In genomic region chr1:7975212-7975865, GRCh38 we compare ENCODE assay signal across 8 cellular contexts. TPM values are rescaled to one million over a fixed set of nuclear protein-coding genes. Genes with fewer than 3 reads are reported as not detected.
DNase-seq lines count a peak whose midpoint lies in the region; ATAC-seq and TF ChIP-seq lines count a peak whose summit lies in the region.

No MANE protein-coding gene starts in this region.

- no peaks in the 10 kb centered on the region for H3K27me3 ChIP-seq in adrenal gland

- H3K4me1 ChIP-seq in OCI-LY7 (ENCODE audit: insufficient read depth, low read length, poor library complexity, severe bottlenecking) (no peaks in the 10 kb centered on the region), adrenal gland (replicated peaks in 1 of 2) (peaks cover 3 to 8% of the 10 kb centered on the region in 2 donors)

- H2AFZ ChIP-seq in OCI-LY7 (ENCODE audit: low read length): no peak overlapping the region

- intact Hi-C loops in OCI-LY7 (cut with micrococcal nuclease; ENCODE audit: unreplicated experiment) (no loop called here), adrenal gland (cut with DNase I) (no loop called here), left ventricle myocardium superior (cut with micrococcal nuclease) (no loop called here)

- no peak overlapping the region for H3K4me2 ChIP-seq in OCI-LY7 (ENCODE audit: low read length)

- WGBS in adrenal gland, 4 donors: 59 to 70% (median 63%) methylated on average over 8 of the region's 8 CpGs

- no peaks in the 10 kb centered on the region for H3K9me3 ChIP-seq in OCI-LY7 (ENCODE audit: low read length)
- no peaks in the 10 kb centered on the region for H3K9me3 ChIP-seq in adrenal gland (replicated peaks in 1 of 3)

- DNase-seq in DMS153 treated with DMSO at 0.1 percent for 48 hours (lab: John Stamatoyannopoulos, UW; ENCODE audit: unreplicated experiment) (peak; percentile 94), HT1080 (ENCODE audit: low read depth) (peak; percentile 83), OCI-LY7 (ENCODE audit: low spot score) (peak; percentile 54), adrenal gland (peak; percentile 69 to 89 (median 77)), left ventricle myocardium superior (peak; percentile 75), renal cortical epithelial cell (ENCODE audit: low read depth) (peak; percentile 73)

- CTCF ChIA-PET in OCI-LY7 (lab: Charles Lee; ENCODE audit: unreplicated experiment): no interaction called here

- peaks cover 76% of the 10 kb centered on the region for H3K36me3 ChIP-seq in OCI-LY7 (ENCODE audit: insufficient read depth, low read length)
- peaks cover 0 to 72% of the 10 kb centered on the region in 2 donors for H3K36me3 ChIP-seq in adrenal gland (replicated peaks in 1 of 2)

- H3K27ac ChIP-seq in OCI-LY7 (ENCODE audit: low read depth, low read length, poor library complexity, severe bottlenecking) (no peak overlapping the region), adrenal gland (no peak overlapping the region)

- peak; percentile 93 for TF ChIP-seq CTCF in OCI-LY7 (conservative IDR thresholded peaks at IDR 0.05; ENCODE audit: low read length)
- peak; percentile 64 to 91 (median 86) for TF ChIP-seq CTCF in adrenal gland (IDR thresholded peaks at IDR 0.05)

- BruUV-seq in OCI-LY7 (replicated peaks; lab: Mats Ljungman, UMichigan): no TSS peak

- no peaks in the 10 kb centered on the region for H3K9me2 ChIP-seq in OCI-LY7 (ENCODE audit: insufficient read depth, low read length)

- no peak overlapping the region for H3K4me3 ChIP-seq in OCI-LY7 (ENCODE audit: low read depth, low read length, poor library complexity, severe bottlenecking)
- no peak overlapping the region for H3K4me3 ChIP-seq in adrenal gland

- H3K79me2 ChIP-seq in OCI-LY7 (ENCODE audit: insufficient read depth, low read depth, low read length): no peaks in the 10 kb centered on the region

- TF ChIP-seq POLR2A in adrenal gland (IDR thresholded peaks at IDR 0.05): no peak
- TF ChIP-seq POLR2A in GM18505 (IDR thresholded peaks at IDR 0.05; ENCODE audit: borderline replicate concordance, extremely low read depth, insufficient read depth, insufficient read length): no peak

- POLR2A ChIA-PET in OCI-LY7 (lab: Charles Lee): interaction anchor here (0.6 kb wide), 1 partner anchor 51 kb away, joined by 3 read pairs; no protein-coding TSS in a partner anchor

- ATAC-seq in left ventricle myocardium superior (peak; percentile 97), GM18505 (IDR thresholded peaks at IDR 0.05; ENCODE audit: unreplicated experiment) (no peak), GM21619 (IDR thresholded peaks at IDR 0.05; ENCODE audit: unreplicated experiment) (no peak)

- H4K20me1 ChIP-seq in OCI-LY7 (ENCODE audit: insufficient read depth, low read length): no peaks in the 10 kb centered on the region

RNA-seq across cellular contexts. Expression of gene PARK7, which starts 13.8 kb away (rescaled TPM):
- 274 and 280 TPM in 2 replicates for total RNA-seq in HT1080 (2014; rRNA removed; shearing (Covaris generic))
- 334 and 398 TPM in 2 replicates for polyA plus RNA-seq in HT1080 (2015; cell fraction: cytosol; rRNA removed)
- polyA plus RNA-seq in HT1080 (2015; cell fraction: nucleus; rRNA removed): 130 and 150 TPM in 2 replicates
- 138 and 204 TPM in 2 replicates for total RNA-seq in OCI-LY7 (2014; rRNA removed; shearing (Covaris generic))
- total RNA-seq in OCI-LY7 (2022) (272 and 306 TPM in 2 replicates), adrenal gland (100 to 1,000 TPM; 266 to 478 (median 362) TPM), left ventricle myocardium superior (335 TPM), renal cortical epithelial cell (245 and 262 TPM in 2 replicates)
- polyA plus RNA-seq in adrenal gland: 100 to 1,000 TPM; 274 to 697 (median 537) TPM

RNA-seq across cellular contexts. Expression of gene TNFRSF9, which starts 34.7 kb away (rescaled TPM):
- 1.3 and 2.8 TPM in 2 replicates for total RNA-seq in HT1080 (2014; rRNA removed; shearing (Covaris generic))
- polyA plus RNA-seq in HT1080 (2015; cell fraction: cytosol; rRNA removed): 0.56 and 0.60 TPM in 2 replicates
- 1.3 and 2.3 TPM in 2 replicates for polyA plus RNA-seq in HT1080 (2015; cell fraction: nucleus; rRNA removed)
- total RNA-seq in OCI-LY7 (2014; rRNA removed; shearing (Covaris generic)): not detected in 2 replicates
- not detected in 2 replicates for total RNA-seq in OCI-LY7 (2022)
- total RNA-seq in adrenal gland: under 1 TPM in 4 of 8 donors, not detected in 4; 0.11 to 0.83 (median 0.51) TPM
- under 1 TPM; 0.03 to 0.15 (median 0.08) TPM for polyA plus RNA-seq in adrenal gland
- not detected for total RNA-seq in left ventricle myocardium superior
- total RNA-seq in renal cortical epithelial cell: 4.1 and 7.8 TPM in 2 replicates

RNA-seq across cellular contexts. Expression of gene ERRFI1, which starts 50.8 kb away (rescaled TPM):
- total RNA-seq in HT1080 (2014; rRNA removed; shearing (Covaris generic)): 143 and 169 TPM in 2 replicates
- 293 and 378 TPM in 2 replicates for polyA plus RNA-seq in HT1080 (2015; cell fraction: cytosol; rRNA removed)
- 266 and 294 TPM in 2 replicates for polyA plus RNA-seq in HT1080 (2015; cell fraction: nucleus; rRNA removed)
- not detected in 2 replicates for total RNA-seq in OCI-LY7 (2014; rRNA removed; shearing (Covaris generic))
- total RNA-seq in OCI-LY7 (2022) (not detected in 2 replicates), adrenal gland (10 to 100 TPM; 16.0 to 71.5 (median 29.0) TPM), left ventricle myocardium superior (10.2 TPM), renal cortical epithelial cell (38.3 and 47.8 TPM in 2 replicates)
- 10 to 100 TPM; 14.4 to 29.8 (median 16.0) TPM for polyA plus RNA-seq in adrenal gland

Comparison
In these comparisons a context has a peak if more than half of its experiments do, and no peak if none do; other contexts are left out.
1. RNA of gene ERRFI1, which starts 50.8 kb away (total RNA-seq): 143 to 169 TPM in HT1080, 38.3 to 47.8 TPM in renal cortical epithelial cell, 16.0 to 71.5 TPM in adrenal gland and 10.2 TPM in left ventricle myocardium superior (single experiment); not detected in OCI-LY7; every median in the first group is over 10 times any median in the second.
2. Peak in every context shown above with its lines, with median percentiles within 50 percentile points of each other: DNase-seq.